25 cellular contexts compared by ENCODE assay signal in the genomic region with DNA sequence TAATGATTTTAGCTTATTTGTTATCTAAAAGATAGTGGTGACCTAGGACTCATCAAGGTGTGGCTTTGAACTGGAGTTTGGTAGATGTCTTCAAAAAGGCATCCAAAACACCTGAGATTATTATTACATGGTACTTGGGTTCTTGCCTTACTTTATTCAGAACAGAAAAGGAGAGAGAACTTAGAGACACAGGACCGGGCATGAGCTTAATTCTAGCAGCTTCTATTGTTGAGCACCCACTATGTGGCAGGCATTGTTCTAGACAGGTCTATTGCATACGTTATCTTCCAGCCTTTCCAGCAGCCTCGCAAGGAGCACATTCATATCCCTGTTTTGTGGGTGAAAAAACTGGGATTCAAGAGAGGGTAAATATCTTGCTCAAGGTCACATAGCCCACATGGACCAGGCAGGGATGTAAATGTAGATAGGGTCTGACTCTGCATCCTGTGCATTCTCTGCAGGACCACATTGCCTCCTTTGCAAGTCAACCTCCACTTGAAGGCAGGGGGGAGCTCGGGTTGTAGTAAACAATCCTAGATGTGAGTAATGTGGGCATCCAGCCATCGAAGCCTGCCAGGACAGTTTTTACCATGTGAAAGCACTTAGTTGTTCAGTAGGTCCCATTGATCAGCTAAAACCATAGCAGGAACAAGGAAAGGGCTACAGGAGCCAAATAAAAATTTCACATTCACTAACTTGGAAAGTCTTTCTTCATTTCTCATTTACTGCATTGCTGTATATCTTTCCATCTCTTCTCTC.
DNase-seq lines count a peak whose midpoint lies in the region; ATAC-seq and TF ChIP-seq lines count a peak whose summit lies in the region.
"Had no signal": no experiment of that assay in that cellular context is flagged by ENCODE, and none has a peak within 500 bp of the region (broad histone marks: within the 10 kb centered on the region; RNA-seq: fewer than 3 reads in every experiment).

No MANE protein-coding gene starts in this region.

- H3K27ac ChIP-seq in mammary epithelial cell (ENCODE audit: insufficient read depth, low read depth, low read length) (no peak overlapping the region), thoracic aorta (no peak overlapping the region)
- H3K27ac ChIP-seq: dorsolateral prefrontal cortex, heart right ventricle, PC-9, psoas muscle had no signal

- peaks cover 5% of the 10 kb centered on the region for H3K4me1 Mint-ChIP-seq in MCF 10A (ENCODE audit: insufficient read depth, unreplicated experiment)
- H3K4me1 Mint-ChIP-seq in natural killer cell = no peaks in the 10 kb centered on the region
- H3K4me1 Mint-ChIP-seq: activated naive CD8-positive, alpha-beta T cell treated with anti-CD3 and anti-CD28 coated beads for 36 hours; stimulated activated naive B cell treated with anti-CD40 and anti-IgM and Interleukin-4, amounts not matched to agents 10 μg/mL and 1 μg/mL and 100 μg/mL, for 72 hours had no signal

- dilution Hi-C loops in mammary epithelial cell (cut with HindIII; ENCODE audit: low sequenced_read_pairs) = no loop called here

- no peaks in the 10 kb centered on the region for H3K36me3 Mint-ChIP-seq in MCF 10A (ENCODE audit: insufficient read depth, unreplicated experiment)
- no peaks in the 10 kb centered on the region for H3K36me3 Mint-ChIP-seq in natural killer cell
- H3K36me3 Mint-ChIP-seq: activated naive CD8-positive, alpha-beta T cell treated with anti-CD3 and anti-CD28 coated beads for 36 hours; stimulated activated naive B cell treated with anti-CD40 and anti-IgM and Interleukin-4, amounts not matched to agents 10 μg/mL and 1 μg/mL and 100 μg/mL, for 72 hours; type B pancreatic cell had no signal

- intact Hi-C loops in MCF 10A (cut with micrococcal nuclease) (no loop called here), mammary epithelial cell (cut with micrococcal nuclease) (no loop called here), natural killer cell (cut with micrococcal nuclease) (no loop called here)

- H3K4me3 Mint-ChIP-seq in MCF 10A (ENCODE audit: unreplicated experiment) (no peak overlapping the region), natural killer cell (no peak overlapping the region)
- H3K4me3 Mint-ChIP-seq: activated naive CD8-positive, alpha-beta T cell treated with anti-CD3 and anti-CD28 coated beads for 36 hours; activated T-helper 1 cell treated with anti-CD3 and anti-CD28 coated beads, Interleukin-12 subunit alpha, Interleukin-12 subunit beta, Interleukin-2, Interleukin-4 antibody, amounts not matched to agents 30 ng/mL and 10 ng/mL and 1 ng/mL, durations not matched to agents 14 hours and 24 hours and 36 hours; stimulated activated naive B cell treated with anti-CD40 and anti-IgM and Interleukin-4, amounts not matched to agents 10 μg/mL and 1 μg/mL and 100 μg/mL, for 72 hours; T-helper 2 cell treated with Interferon-gamma antibody and Interleukin-4, amounts not matched to agents 5 μg/mL and 100 μg/mL, for 36 hours; type B pancreatic cell had no signal

- no TSS peak for BruUV-seq in MCF 10A (replicated peaks; lab: Mats Ljungman, UMichigan)
- BruUV-seq in mammary epithelial cell (replicated peaks; lab: Mats Ljungman, UMichigan) = no TSS peak

- H3K4me3 ChIP-seq in mammary epithelial cell (replicated peaks in 1 of 3; ENCODE audit: insufficient read depth in 1 of 3, low read depth in 2 of 3, low read length in 3 of 3) = no peak overlapping the region
- no peak overlapping the region for H3K4me3 ChIP-seq in choroid plexus epithelial cell (ENCODE audit: low read depth, low read length)
- H3K4me3 ChIP-seq in thoracic aorta = no peak overlapping the region
- H3K4me3 ChIP-seq: dorsolateral prefrontal cortex, HAP-1, heart right ventricle, lung, PC-9, psoas muscle had no signal

- H3K27me3 ChIP-seq in mammary epithelial cell (ENCODE audit: insufficient read depth, low read length) (no peaks in the 10 kb centered on the region), thoracic aorta (replicated peaks; ENCODE audit: insufficient read depth) (no peaks in the 10 kb centered on the region)
- H3K27me3 ChIP-seq: heart right ventricle had no signal

- H3K9me3 Mint-ChIP-seq in MCF 10A (ENCODE audit: unreplicated experiment) (no peaks in the 10 kb centered on the region), natural killer cell (no peaks in the 10 kb centered on the region)
- H3K9me3 Mint-ChIP-seq: activated naive CD8-positive, alpha-beta T cell treated with anti-CD3 and anti-CD28 coated beads for 36 hours; activated T-helper 1 cell treated with anti-CD3 and anti-CD28 coated beads, Interleukin-12 subunit alpha, Interleukin-12 subunit beta, Interleukin-2, Interleukin-4 antibody, amounts not matched to agents 30 ng/mL and 10 ng/mL and 1 ng/mL, durations not matched to agents 14 hours and 24 hours and 36 hours; T-helper 2 cell treated with Interferon-gamma antibody and Interleukin-4, amounts not matched to agents 5 μg/mL and 100 μg/mL, for 36 hours had no signal

- no peaks in the 10 kb centered on the region for H3K79me2 ChIP-seq in mammary epithelial cell (ENCODE audit: insufficient read depth, low read length)

- H3K9me3 ChIP-seq in mammary epithelial cell (replicated peaks; ENCODE audit: insufficient read depth, low read length) (no peaks in the 10 kb centered on the region), thoracic aorta (no peaks in the 10 kb centered on the region)
- H3K9me3 ChIP-seq: HAP-1, heart right ventricle, psoas muscle had no signal

- DNase-seq in MCF 10A (ENCODE audit: unreplicated experiment) (peak; percentile 22), mammary epithelial cell (no peak), choroid plexus epithelial cell (ENCODE audit: low read depth) (peak; percentile 10), medulla oblongata (ENCODE audit: extremely low spot score) (peak; percentile 31), thoracic aorta (ENCODE audit: low spot score) (peak; percentile 13), HUDEP-2 (lab: John Stamatoyannopoulos, UW; ENCODE audit: unreplicated experiment in 76 of 76) (no peak), natural killer cell (no peak), GM10248 (ENCODE audit: extremely low spot score) (no peak)
- DNase-seq: activated naive CD8-positive, alpha-beta T cell treated with anti-CD3 and anti-CD28 coated beads for 36 hours; DMS79 treated with DMSO at 0.1 percent for 48 hours; dorsolateral prefrontal cortex; heart right ventricle; KG1; NCI-H1092 treated with DMSO at 0.1 percent for 48 hours; NCI-H2107; NCI-H526 treated with DMSO at 0.1 percent for 48 hours; PC-9; stimulated activated CD4-positive, alpha-beta T cell treated with anti-CD3 and anti-CD28 coated beads, Interleukin-15, amount 100 ng/mL, for 24 hours; stimulated activated naive B cell treated with anti-CD40 and anti-IgM and Interleukin-4, amounts not matched to agents 10 μg/mL and 1 μg/mL and 100 μg/mL, for 72 hours had no signal

- ATAC-seq in thoracic aorta (ENCODE audit: insufficient number of reproducible peaks, low FRiP score, low read depth) (no peak), natural killer cell (no peak)
- ATAC-seq: heart right ventricle; psoas muscle; stimulated activated naive B cell treated with anti-CD40 and anti-IgM and Interleukin-4, amounts not matched to agents 10 μg/mL and 1 μg/mL and 100 μg/mL, for 72 hours had no signal

- TF ChIP-seq CTCF in MCF 10A (IDR thresholded peaks at IDR 0.05; ENCODE audit: unreplicated experiment) (no peak), mammary epithelial cell (conservative IDR thresholded peaks at IDR 0.05 in 1 of 2, IDR thresholded peaks at IDR 0.05 in 1 of 2; ENCODE audit: extremely low read depth in 1 of 2, insufficient read depth in 1 of 2, low read depth in 1 of 2, low read length in 2 of 2) (no peak), choroid plexus epithelial cell (conservative IDR thresholded peaks at IDR 0.05; ENCODE audit: low read depth, low read length) (no peak), thoracic aorta (IDR thresholded peaks at IDR 0.05) (no peak), natural killer cell (IDR thresholded peaks at IDR 0.05) (no peak), GM10248 (IDR thresholded peaks at IDR 0.05; ENCODE audit: control extremely low read depth, extremely low read depth, low read depth, missing control alignments) (no peak)

- H3K4me1 ChIP-seq in mammary epithelial cell (ENCODE audit: insufficient read depth, low read length) (no peaks in the 10 kb centered on the region), thoracic aorta (ENCODE audit: control insufficient read depth in 1 of 2, low read depth in 2 of 2) (peaks cover 0 to 3% of the 10 kb centered on the region in 2 donors)
- H3K4me1 ChIP-seq: HAP-1, psoas muscle had no signal

- in situ Hi-C loops in mammary epithelial cell (cut with MboI; ENCODE audit: low sequenced_read_pairs in 2 of 2) = no loop called here

- no peak overlapping the region for H3K9ac ChIP-seq in mammary epithelial cell (ENCODE audit: insufficient read depth, low read length)

- no peak overlapping the region for H2AFZ ChIP-seq in mammary epithelial cell (ENCODE audit: low read depth, low read length)
- H2AFZ ChIP-seq: PC-9 had no signal

- H4K20me1 ChIP-seq in mammary epithelial cell (ENCODE audit: insufficient read depth, low read length) = no peaks in the 10 kb centered on the region

- WGBS in mammary epithelial cell (ENCODE audit: low coverage, missing lambda C conversion rate) = 54% methylated on average over 5 of the region's 5 CpGs

- no peak overlapping the region for H3K4me2 ChIP-seq in mammary epithelial cell (ENCODE audit: insufficient read depth, low read depth, low read length)
- H3K4me2 ChIP-seq: PC-9 had no signal

- H3K27me3 Mint-ChIP-seq in MCF 10A (ENCODE audit: insufficient read depth, unreplicated experiment) = no peaks in the 10 kb centered on the region
- peaks cover 6% of the 10 kb centered on the region in 2 donors for H3K27me3 Mint-ChIP-seq in natural killer cell (ENCODE audit: low read depth in 2 of 2)

- no peaks in the 10 kb centered on the region for H3K36me3 ChIP-seq in mammary epithelial cell (ENCODE audit: insufficient read depth, low read length)
- no peaks in the 10 kb centered on the region for H3K36me3 ChIP-seq in thoracic aorta
- H3K36me3 ChIP-seq: HAP-1, heart right ventricle had no signal

- H3K27ac Mint-ChIP-seq in MCF 10A (ENCODE audit: low read depth, unreplicated experiment) (no peak overlapping the region), natural killer cell (no peak overlapping the region)
- H3K27ac Mint-ChIP-seq: activated naive CD8-positive, alpha-beta T cell treated with anti-CD3 and anti-CD28 coated beads for 36 hours; activated T-helper 1 cell treated with anti-CD3 and anti-CD28 coated beads, Interleukin-12 subunit alpha, Interleukin-12 subunit beta, Interleukin-2, Interleukin-4 antibody, amounts not matched to agents 30 ng/mL and 10 ng/mL and 1 ng/mL, durations not matched to agents 14 hours and 24 hours and 36 hours; stimulated activated naive B cell treated with anti-CD40 and anti-IgM and Interleukin-4, amounts not matched to agents 10 μg/mL and 1 μg/mL and 100 μg/mL, for 72 hours; T-helper 2 cell treated with Interferon-gamma antibody and Interleukin-4, amounts not matched to agents 5 μg/mL and 100 μg/mL, for 36 hours; type B pancreatic cell had no signal

- POLR2A ChIA-PET in MCF 10A (lab: Yijun Ruan, JAX) (no interaction called here), GM10248 (lab: Yijun Ruan, JAX) (no interaction called here)

- CTCF ChIA-PET in MCF 10A (lab: Yijun Ruan, JAX) = interaction anchor here (0.7 to 1.5 kb wide), 2 partner anchors 54 to 169 kb away, joined by 3 to 5 read pairs; no protein-coding TSS in a partner anchor
- CTCF ChIA-PET in mammary epithelial cell (lab: Charles Lee; ENCODE audit: low non-redundant PET) = interaction anchor here (0.6 kb wide), 1 partner anchor 582 kb away, joined by 4 read pairs; no protein-coding TSS in a partner anchor
- CTCF ChIA-PET in GM10248 (lab: Yijun Ruan, JAX) = interaction anchor here (0.9 to 1.0 kb wide), 2 partner anchors 11 to 12 kb away, joined by 3 read pairs; no protein-coding TSS in a partner anchor

Comparison
In these comparisons a context has a peak if more than half of its experiments do, and no peak if none do; other contexts are left out.
1. DNase-seq: peak in MCF 10A (single experiment), choroid plexus epithelial cell (single experiment), medulla oblongata (single experiment) and thoracic aorta (single experiment); none in mammary epithelial cell (single experiment), HUDEP-2 (0 of 76), natural killer cell (single experiment) and GM10248 (single experiment).